In genomic region chr6:170516783-170517616, GRCh38 we compare ENCODE assay signal across 8 cellular contexts. TPM values are rescaled to one million over a fixed set of nuclear protein-coding genes. Genes with fewer than 3 reads are reported as not detected.
A peak's percentile ranks its signal among the peaks of the same experiment; 100 is the strongest.
DNase-seq lines count a peak whose midpoint lies in the region; ATAC-seq and TF ChIP-seq lines count a peak whose summit lies in the region.

No MANE protein-coding gene starts in this region.

- no TSS peak for BruUV-seq in OCI-LY7 (replicated peaks; lab: Mats Ljungman, UMichigan)

- H3K9me3 Mint-ChIP-seq in activated T-helper 2 cell treated with anti-CD3 and anti-CD28 coated beads, Interferon-gamma antibody, Interleukin-2, Interleukin-4, amounts not matched to agents 10 μg/mL and 5 μg/mL and 100 μg/mL, durations not matched to agents 14 hours and 24 hours and 36 hours, result no peaks in the 10 kb centered on the region

- H3K36me3 ChIP-seq in GM06990 (ENCODE audit: control insufficient read depth, insufficient read depth, low read length) (no peaks in the 10 kb centered on the region), OCI-LY7 (ENCODE audit: insufficient read depth, low read length) (no peaks in the 10 kb centered on the region)

- H3K36me3 Mint-ChIP-seq in activated T-helper 2 cell treated with anti-CD3 and anti-CD28 coated beads, Interferon-gamma antibody, Interleukin-2, Interleukin-4, amounts not matched to agents 10 μg/mL and 5 μg/mL and 100 μg/mL, durations not matched to agents 14 hours and 24 hours and 36 hours (ENCODE audit: low read depth), result no peaks in the 10 kb centered on the region

- ATAC-seq in GM21825 (IDR thresholded peaks at IDR 0.05; ENCODE audit: unreplicated experiment), result peak; percentile 94

- peaks cover 5% of the 10 kb centered on the region for H3K4me1 Mint-ChIP-seq in activated T-helper 2 cell treated with anti-CD3 and anti-CD28 coated beads, Interferon-gamma antibody, Interleukin-2, Interleukin-4, amounts not matched to agents 10 μg/mL and 5 μg/mL and 100 μg/mL, durations not matched to agents 14 hours and 24 hours and 36 hours (ENCODE audit: low read depth)

- TF ChIP-seq EP300 in Ishikawa (IDR thresholded peaks at IDR 0.05; ENCODE audit: borderline replicate concordance), result no peak

- H3K27ac ChIP-seq in OCI-LY7 (ENCODE audit: low read depth, low read length, poor library complexity, severe bottlenecking), result no peak overlapping the region

- no peaks in the 10 kb centered on the region for H4K20me1 ChIP-seq in OCI-LY7 (ENCODE audit: insufficient read depth, low read length)

- H3K4me2 ChIP-seq in OCI-LY7 (ENCODE audit: low read length), result no peak overlapping the region

- H3K27me3 Mint-ChIP-seq in activated T-helper 2 cell treated with anti-CD3 and anti-CD28 coated beads, Interferon-gamma antibody, Interleukin-2, Interleukin-4, amounts not matched to agents 10 μg/mL and 5 μg/mL and 100 μg/mL, durations not matched to agents 14 hours and 24 hours and 36 hours (ENCODE audit: low read depth), result peaks cover 61% of the 10 kb centered on the region

- intact Hi-C loops in OCI-LY7 (cut with micrococcal nuclease; ENCODE audit: unreplicated experiment), result loop anchor here (1.0 to 5.0 kb wide), 3 partner anchors 686 to 1620 kb away; no protein-coding TSS in a partner anchor
- intact Hi-C loops in activated T-helper 2 cell treated with anti-CD3 and anti-CD28 coated beads, Interferon-gamma antibody, Interleukin-2, Interleukin-4, amounts not matched to agents 10 μg/mL and 5 μg/mL and 100 μg/mL, durations not matched to agents 14 hours and 24 hours and 36 hours (cut with micrococcal nuclease), result loop anchor here (1.0 to 5.0 kb wide), 5 partner anchors 210 to 727 kb away; partner anchors contain the start of gene FAM120B

- no peak overlapping the region for H3K4me3 Mint-ChIP-seq in activated T-helper 2 cell treated with anti-CD3 and anti-CD28 coated beads, Interferon-gamma antibody, Interleukin-2, Interleukin-4, amounts not matched to agents 10 μg/mL and 5 μg/mL and 100 μg/mL, durations not matched to agents 14 hours and 24 hours and 36 hours (ENCODE audit: low read depth)

- DNase-seq in GM06990 (ENCODE audit: extremely low read depth, insufficient read length) (peak; percentile 43), OCI-LY7 (ENCODE audit: low spot score) (peak; percentile 74), globus pallidus (ENCODE audit: low spot score) (peak; percentile 27), pulmonary artery endothelial cell (ENCODE audit: low read depth, low spot score) (peak; percentile 35), COLO829 (ENCODE audit: low spot score) (no peak)
- peak; percentile 17 for DNase-seq in activated T-helper 2 cell treated with anti-CD3 and anti-CD28 coated beads, Interferon-gamma antibody, Interleukin-2, Interleukin-4, amounts not matched to agents 10 μg/mL and 5 μg/mL and 100 μg/mL, durations not matched to agents 14 hours and 24 hours and 36 hours (ENCODE audit: low spot score)

- TF ChIP-seq CTCF in GM06990 (IDR thresholded peaks at IDR 0.05; ENCODE audit: insufficient read depth, low read length, poor library complexity, severe bottlenecking) (peak; percentile 80), OCI-LY7 (conservative IDR thresholded peaks at IDR 0.05; ENCODE audit: low read length) (peak; percentile 88)

- H3K9me3 ChIP-seq in OCI-LY7 (ENCODE audit: low read length), result no peaks in the 10 kb centered on the region

- H3K9me2 ChIP-seq in OCI-LY7 (ENCODE audit: insufficient read depth, low read length), result no peaks in the 10 kb centered on the region

- H3K27me3 ChIP-seq in GM06990 (replicated peaks; ENCODE audit: control insufficient read depth, insufficient read depth, low read length), result no peaks in the 10 kb centered on the region

- POLR2A ChIA-PET in OCI-LY7 (lab: Charles Lee), result interaction anchor here (0.7 to 0.8 kb wide), 2 partner anchors 35 to 768 kb away, joined by 3 to 4 read pairs; no protein-coding TSS in a partner anchor

- no peak overlapping the region for H3K4me3 ChIP-seq in GM06990 (replicated peaks; ENCODE audit: low read depth, low read length)
- no peak overlapping the region for H3K4me3 ChIP-seq in OCI-LY7 (ENCODE audit: low read depth, low read length, poor library complexity, severe bottlenecking)

- H3K27ac Mint-ChIP-seq in activated T-helper 2 cell treated with anti-CD3 and anti-CD28 coated beads, Interferon-gamma antibody, Interleukin-2, Interleukin-4, amounts not matched to agents 10 μg/mL and 5 μg/mL and 100 μg/mL, durations not matched to agents 14 hours and 24 hours and 36 hours, result no peak overlapping the region

- H3K79me2 ChIP-seq in OCI-LY7 (ENCODE audit: insufficient read depth, low read depth, low read length), result no peaks in the 10 kb centered on the region

- CTCF ChIA-PET in OCI-LY7 (lab: Charles Lee; ENCODE audit: unreplicated experiment), result interaction anchor here (0.6 to 1.6 kb wide), 2 partner anchors 548 to 727 kb away, joined by 3 to 4 read pairs; no protein-coding TSS in a partner anchor

- TF ChIP-seq RAD21 in Ishikawa (IDR thresholded peaks at IDR 0.05; ENCODE audit: low read depth), result peak; percentile 96

- H2AFZ ChIP-seq in OCI-LY7 (ENCODE audit: low read length), result no peak overlapping the region; the same call in 1 of the 2 replicates

- no peaks in the 10 kb centered on the region for H3K4me1 ChIP-seq in OCI-LY7 (ENCODE audit: insufficient read depth, low read length, poor library complexity, severe bottlenecking)

TF ChIP-seq in Ishikawa, 13 proteins besides CTCF, POLR2A, EP300 and RAD21:
- no peak for TF ChIP-seq REST (IDR thresholded peaks at IDR 0.05; ENCODE audit: low read depth)
- TF ChIP-seq FOXM1 (IDR thresholded peaks at IDR 0.05; ENCODE audit: borderline replicate concordance, low read depth), result no peak
- TF ChIP-seq TEAD4 (IDR thresholded peaks at IDR 0.05), result no peak
- TF ChIP-seq TCF12 (IDR thresholded peaks at IDR 0.05; ENCODE audit: low read depth), result no peak
- TF ChIP-seq USF1 (IDR thresholded peaks at IDR 0.05), result no peak
- TF ChIP-seq TAF1 (IDR thresholded peaks at IDR 0.05; ENCODE audit: low read depth), result no peak
- TF ChIP-seq MAX (IDR thresholded peaks at IDR 0.05), result no peak
- TF ChIP-seq EGR1 (IDR thresholded peaks at IDR 0.05), result no peak
- TF ChIP-seq ZBTB7A (IDR thresholded peaks at IDR 0.05; ENCODE audit: low read depth), result no peak
- TF ChIP-seq CREB1 (IDR thresholded peaks at IDR 0.05; ENCODE audit: low read depth), result no peak
- TF ChIP-seq YY1 (IDR thresholded peaks at IDR 0.05; ENCODE audit: low read depth), result no peak
- TF ChIP-seq CEBPB (IDR thresholded peaks at IDR 0.05), result no peak
- TF ChIP-seq NFIC (IDR thresholded peaks at IDR 0.05), result no peak

RNA-seq across cellular contexts. Expression of gene PSMB1, which starts 36.1 kb away (rescaled TPM):
- total RNA-seq in OCI-LY7 (2014; rRNA removed; shearing (Covaris generic)), result 190 and 219 TPM in 2 replicates
- total RNA-seq in OCI-LY7 (2022) (166 and 193 TPM in 2 replicates), pulmonary artery endothelial cell (342 and 389 TPM in 2 replicates)
- total RNA-seq in activated T-helper 2 cell treated with anti-CD3 and anti-CD28 coated beads, Interferon-gamma antibody, Interleukin-2, Interleukin-4, amounts not matched to agents 10 μg/mL and 5 μg/mL and 100 μg/mL, durations not matched to agents 14 hours and 24 hours and 36 hours, result 277 and 278 TPM in 2 replicates

RNA-seq across cellular contexts. Expression of gene TBP, which starts 37.2 kb away (rescaled TPM):
- 22.4 and 29.2 TPM in 2 replicates for total RNA-seq in OCI-LY7 (2014; rRNA removed; shearing (Covaris generic))
- total RNA-seq in OCI-LY7 (2022) (23.3 and 30.9 TPM in 2 replicates), pulmonary artery endothelial cell (10.9 and 17.6 TPM in 2 replicates)
- 26.4 and 27.8 TPM in 2 replicates for total RNA-seq in activated T-helper 2 cell treated with anti-CD3 and anti-CD28 coated beads, Interferon-gamma antibody, Interleukin-2, Interleukin-4, amounts not matched to agents 10 μg/mL and 5 μg/mL and 100 μg/mL, durations not matched to agents 14 hours and 24 hours and 36 hours
